8 cellular contexts compared by ENCODE assay signal in the genomic region with DNA sequence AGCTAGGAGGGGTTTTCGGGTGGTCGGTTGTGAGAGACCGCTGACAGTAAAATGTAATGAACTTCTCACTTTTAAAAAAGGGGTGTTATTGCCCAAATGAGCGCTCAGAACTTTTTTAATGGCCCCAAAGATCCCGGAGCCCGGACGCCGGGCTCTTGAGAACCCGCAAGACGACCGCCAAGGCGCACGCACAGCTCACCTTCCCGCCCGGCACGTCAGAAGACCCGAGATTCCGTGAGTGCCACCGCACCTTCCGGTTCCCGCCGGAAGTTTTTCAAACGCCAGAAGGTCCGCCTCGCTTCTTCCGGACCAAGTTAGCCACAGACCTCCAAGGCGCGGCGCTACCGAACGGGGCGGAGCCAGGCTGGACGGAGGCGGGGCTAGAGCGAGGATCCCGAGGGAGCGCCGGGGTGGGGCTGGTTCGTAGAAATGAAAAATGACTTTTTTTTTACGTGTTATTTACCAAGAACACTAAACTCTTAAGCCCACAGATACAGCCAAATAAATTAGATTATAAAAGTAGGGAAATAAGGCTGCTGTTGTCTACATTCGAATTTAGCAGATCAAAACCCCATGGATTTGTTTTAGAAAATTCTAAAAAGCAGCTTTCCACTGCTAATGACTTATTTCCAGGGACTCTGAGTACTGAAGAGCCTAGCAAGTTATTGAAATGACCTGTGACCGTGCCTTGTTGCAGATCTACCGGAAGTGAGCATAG. TPM values are rescaled to one million over a fixed set of nuclear protein-coding genes. Genes with fewer than 3 reads are reported as not detected.
DNase-seq lines count a peak whose midpoint lies in the region; TF ChIP-seq lines count a peak whose summit lies in the region.

A gene with protein sequence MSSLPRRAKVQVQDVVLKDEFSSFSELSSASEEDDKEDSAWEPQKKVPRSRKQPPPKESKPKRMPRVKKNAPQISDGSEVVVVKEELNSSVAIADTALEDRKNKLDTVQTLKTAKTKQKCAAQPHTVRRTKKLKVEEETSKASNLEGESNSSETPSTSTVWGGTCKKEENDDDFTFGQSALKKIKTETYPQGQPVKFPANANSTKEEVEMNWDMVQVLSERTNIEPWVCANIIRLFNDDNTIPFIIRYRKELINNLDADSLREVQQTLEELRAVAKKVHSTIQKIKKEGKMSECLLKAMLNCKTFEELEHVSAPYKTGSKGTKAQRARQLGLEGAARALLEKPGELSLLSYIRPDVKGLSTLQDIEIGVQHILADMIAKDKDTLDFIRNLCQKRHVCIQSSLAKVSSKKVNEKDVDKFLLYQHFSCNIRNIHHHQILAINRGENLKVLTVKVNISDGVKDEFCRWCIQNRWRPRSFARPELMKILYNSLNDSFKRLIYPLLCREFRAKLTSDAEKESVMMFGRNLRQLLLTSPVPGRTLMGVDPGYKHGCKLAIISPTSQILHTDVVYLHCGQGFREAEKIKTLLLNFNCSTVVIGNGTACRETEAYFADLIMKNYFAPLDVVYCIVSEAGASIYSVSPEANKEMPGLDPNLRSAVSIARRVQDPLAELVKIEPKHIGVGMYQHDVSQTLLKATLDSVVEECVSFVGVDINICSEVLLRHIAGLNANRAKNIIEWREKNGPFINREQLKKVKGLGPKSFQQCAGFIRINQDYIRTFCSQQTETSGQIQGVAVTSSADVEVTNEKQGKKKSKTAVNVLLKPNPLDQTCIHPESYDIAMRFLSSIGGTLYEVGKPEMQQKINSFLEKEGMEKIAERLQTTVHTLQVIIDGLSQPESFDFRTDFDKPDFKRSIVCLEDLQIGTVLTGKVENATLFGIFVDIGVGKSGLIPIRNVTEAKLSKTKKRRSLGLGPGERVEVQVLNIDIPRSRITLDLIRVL (minus strand): TSS at position 248 of the 718 bp plus-strand sequence. CDS start 5,826 bp downstream, outside the sequence.

- peak within 1 kb of the TSS; percentile 66 for H2AFZ ChIP-seq in MM.1S (ENCODE audit: low read length)
- H2AFZ ChIP-seq in neural cell (ENCODE audit: low read depth, low read length): peak within 1 kb of the TSS; percentile 73

- peak; percentile 90 to 96 for DNase-seq in HAP-1 (ENCODE audit: low spot score in 2 of 2)
- DNase-seq in MM.1S: peak; percentile 98
- peak; percentile 70 for DNase-seq in SIG-M5 (lab: John Stamatoyannopoulos, UW)
- DNase-seq in activated gamma-delta T cell (lab: John Stamatoyannopoulos, UW): peak; percentile 66
- DNase-seq in fibroblast of the conjunctiva (ENCODE audit: low read depth): peak; percentile 88
- DNase-seq in stomach: peak; percentile 96

- TF ChIP-seq RAD21 in neural cell (conservative IDR thresholded peaks at IDR 0.05): no peak

- no peaks in the 10 kb centered on the region for H3K9me2 ChIP-seq in MM.1S (replicated peaks; ENCODE audit: insufficient read depth, low read length)
- H3K9me2 ChIP-seq in neural cell (ENCODE audit: insufficient read depth, low read length): no peaks in the 10 kb centered on the region

- TF ChIP-seq EP300 in neural cell (conservative IDR thresholded peaks at IDR 0.05; ENCODE audit: poor library complexity, severe bottlenecking): no peak
- TF ChIP-seq EP300 in stomach (IDR thresholded peaks at IDR 0.05): no peak

- no peaks in the 10 kb centered on the region for H3K27me3 ChIP-seq in HAP-1 (ENCODE audit: low read depth)
- H3K27me3 ChIP-seq in MM.1S (replicated peaks; ENCODE audit: insufficient read depth, low read length): no peaks in the 10 kb centered on the region
- no peaks in the 10 kb centered on the region for H3K27me3 ChIP-seq in neural cell (ENCODE audit: insufficient read depth, low read depth, low read length)
- H3K27me3 ChIP-seq in stomach: no peaks in the 10 kb centered on the region

- intact Hi-C loops in stomach (cut with DNase I; ENCODE audit: low total_unique reads): no loop called here

- no peaks in the 10 kb centered on the region for H3K9me3 ChIP-seq in ES-I3 (ENCODE audit: control insufficient read depth, insufficient read depth, low read length)
- no peaks in the 10 kb centered on the region for H3K9me3 ChIP-seq in HAP-1
- H3K9me3 ChIP-seq in MM.1S (replicated peaks; ENCODE audit: insufficient read depth, low read length): no peaks in the 10 kb centered on the region
- no peaks in the 10 kb centered on the region for H3K9me3 ChIP-seq in neural cell (ENCODE audit: low read length)
- no peaks in the 10 kb centered on the region for H3K9me3 ChIP-seq in stomach

- peak within 1 kb of the TSS; percentile 85 for H3K27ac ChIP-seq in MM.1S (ENCODE audit: low read length)
- peak within 1 kb of the TSS; percentile 66 for H3K27ac ChIP-seq in neural cell (ENCODE audit: low read length)
- H3K27ac ChIP-seq in stomach: peak within 1 kb of the TSS; percentile 91 to 96 (median 94)

- in situ Hi-C loops in HAP-1 (cut with MboI; ENCODE audit: low sequenced_read_pairs): no loop called here

- H4K20me1 ChIP-seq in MM.1S (ENCODE audit: insufficient read depth, low read length): no peaks in the 10 kb centered on the region
- H4K20me1 ChIP-seq in neural cell (ENCODE audit: insufficient read depth): no peaks in the 10 kb centered on the region

- H3F3A ChIP-seq in MM.1S (ENCODE audit: insufficient read depth, low read length) (peaks cover 3% of the 10 kb centered on the region; the same call in 1 of the 2 replicates), neural cell (ENCODE audit: insufficient read depth, low read length, poor library complexity, severe bottlenecking) (no peaks in the 10 kb centered on the region)

- TF ChIP-seq POLR2A in stomach (IDR thresholded peaks at IDR 0.05): no peak

- peak within 1 kb of the TSS; percentile 99 for H3K9ac ChIP-seq in ES-I3 (ENCODE audit: low read depth, low read length)
- H3K9ac ChIP-seq in MM.1S (ENCODE audit: low read length): peak within 1 kb of the TSS; percentile 91
- peak within 1 kb of the TSS; percentile 66 for H3K9ac ChIP-seq in neural cell (ENCODE audit: low read length)

- WGBS in stomach, 5 donors: 1% methylated on average over 40 to 43 of the region's 43 CpGs

- no peak for TF ChIP-seq CTCF in MM.1S (IDR thresholded peaks at IDR 0.05; ENCODE audit: low read length)
- TF ChIP-seq CTCF in neural cell (IDR thresholded peaks at IDR 0.05; ENCODE audit: poor library complexity, severe bottlenecking): no peak
- TF ChIP-seq CTCF in stomach (IDR thresholded peaks at IDR 0.05): no peak

- H3K36me3 ChIP-seq in ES-I3 (ENCODE audit: insufficient read depth, low read length) (no peaks in the 10 kb centered on the region), HAP-1 (replicated peaks) (0 out of 2 replicates have a peak, but pooled peaks cover 4% of the 10 kb centered on the region), MM.1S (replicated peaks; ENCODE audit: insufficient read depth, low read length) (no peaks in the 10 kb centered on the region), neural cell (ENCODE audit: insufficient read depth, low read length) (no peaks in the 10 kb centered on the region), stomach (no peaks in the 10 kb centered on the region)

- H3K4me2 ChIP-seq in MM.1S (ENCODE audit: low read depth, low read length) (peak within 1 kb of the TSS; percentile 80), neural cell (ENCODE audit: low read length) (peak within 1 kb of the TSS; percentile 56)

- H3K4me3 ChIP-seq in HAP-1 (peak within 1 kb of the TSS; percentile 73), MM.1S (ENCODE audit: low read length) (peak within 1 kb of the TSS; percentile 75), neural cell (ENCODE audit: low read length) (peak within 1 kb of the TSS; percentile 74), stomach (peak within 1 kb of the TSS; percentile 64 to 85 (median 67))

- H3K4me1 ChIP-seq in ES-I3 (ENCODE audit: insufficient read depth, low read length) (0 out of 2 replicates have a peak, but pooled peaks cover 3% of the 10 kb centered on the region), HAP-1 (peaks cover 17% of the 10 kb centered on the region), MM.1S (ENCODE audit: low read length) (peaks cover 21% of the 10 kb centered on the region), stomach (peaks cover 11 to 35% (median 28%) of the 10 kb centered on the region in 4 donors)

- H3K79me2 ChIP-seq in MM.1S (ENCODE audit: low read length): peaks cover 42% of the 10 kb centered on the region
- H3K79me2 ChIP-seq in neural cell (replicated peaks; ENCODE audit: insufficient read depth, low read length): no peaks in the 10 kb centered on the region

TF ChIP-seq in neural cell, 6 proteins besides CTCF, POLR2A, EP300 and RAD21:
- TF ChIP-seq EZH2 (IDR thresholded peaks at IDR 0.05; ENCODE audit: borderline replicate concordance, insufficient read depth, low read length, poor library complexity, severe bottlenecking): no peak
- TF ChIP-seq, protein P1, sequence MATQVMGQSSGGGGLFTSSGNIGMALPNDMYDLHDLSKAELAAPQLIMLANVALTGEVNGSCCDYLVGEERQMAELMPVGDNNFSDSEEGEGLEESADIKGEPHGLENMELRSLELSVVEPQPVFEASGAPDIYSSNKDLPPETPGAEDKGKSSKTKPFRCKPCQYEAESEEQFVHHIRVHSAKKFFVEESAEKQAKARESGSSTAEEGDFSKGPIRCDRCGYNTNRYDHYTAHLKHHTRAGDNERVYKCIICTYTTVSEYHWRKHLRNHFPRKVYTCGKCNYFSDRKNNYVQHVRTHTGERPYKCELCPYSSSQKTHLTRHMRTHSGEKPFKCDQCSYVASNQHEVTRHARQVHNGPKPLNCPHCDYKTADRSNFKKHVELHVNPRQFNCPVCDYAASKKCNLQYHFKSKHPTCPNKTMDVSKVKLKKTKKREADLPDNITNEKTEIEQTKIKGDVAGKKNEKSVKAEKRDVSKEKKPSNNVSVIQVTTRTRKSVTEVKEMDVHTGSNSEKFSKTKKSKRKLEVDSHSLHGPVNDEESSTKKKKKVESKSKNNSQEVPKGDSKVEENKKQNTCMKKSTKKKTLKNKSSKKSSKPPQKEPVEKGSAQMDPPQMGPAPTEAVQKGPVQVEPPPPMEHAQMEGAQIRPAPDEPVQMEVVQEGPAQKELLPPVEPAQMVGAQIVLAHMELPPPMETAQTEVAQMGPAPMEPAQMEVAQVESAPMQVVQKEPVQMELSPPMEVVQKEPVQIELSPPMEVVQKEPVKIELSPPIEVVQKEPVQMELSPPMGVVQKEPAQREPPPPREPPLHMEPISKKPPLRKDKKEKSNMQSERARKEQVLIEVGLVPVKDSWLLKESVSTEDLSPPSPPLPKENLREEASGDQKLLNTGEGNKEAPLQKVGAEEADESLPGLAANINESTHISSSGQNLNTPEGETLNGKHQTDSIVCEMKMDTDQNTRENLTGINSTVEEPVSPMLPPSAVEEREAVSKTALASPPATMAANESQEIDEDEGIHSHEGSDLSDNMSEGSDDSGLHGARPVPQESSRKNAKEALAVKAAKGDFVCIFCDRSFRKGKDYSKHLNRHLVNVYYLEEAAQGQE (IDR thresholded peaks at IDR 0.05; ENCODE audit: borderline replicate concordance): no peak
- peak; percentile 62 for TF ChIP-seq POLR2AphosphoS5 (IDR thresholded peaks at IDR 0.05)
- no peak for TF ChIP-seq SMC3 (conservative IDR thresholded peaks at IDR 0.05; ENCODE audit: poor library complexity)
- peak; percentile 40 for TF ChIP-seq TAF1 (IDR thresholded peaks at IDR 0.05; ENCODE audit: low read depth)
- TF ChIP-seq MXI1 (conservative IDR thresholded peaks at IDR 0.05; ENCODE audit: poor library complexity, severe bottlenecking): peak; percentile 87

RNA-seq across cellular contexts. Expression of the gene that starts here (rescaled TPM):
- polyA plus RNA-seq in neural cell (3.7 and 5.3 TPM in 2 replicates), stomach (1 to 10 TPM; 4.4 to 7.0 (median 6.2) TPM)
- 47.2 and 52.1 TPM in 2 replicates for polyA minus RNA-seq in neural cell
- total RNA-seq in stomach: 10 to 100 TPM; 21.0 to 45.7 (median 37.1) TPM

Comparison
In these comparisons a context has a peak if more than half of its experiments do, and no peak if none do; other contexts are left out.
1. Peak in every context shown above with its lines: DNase-seq, H3K4me3 ChIP-seq and H3K27ac ChIP-seq.